Comparison of ENCODE assay signal across 30 cellular contexts in the genomic region with DNA sequence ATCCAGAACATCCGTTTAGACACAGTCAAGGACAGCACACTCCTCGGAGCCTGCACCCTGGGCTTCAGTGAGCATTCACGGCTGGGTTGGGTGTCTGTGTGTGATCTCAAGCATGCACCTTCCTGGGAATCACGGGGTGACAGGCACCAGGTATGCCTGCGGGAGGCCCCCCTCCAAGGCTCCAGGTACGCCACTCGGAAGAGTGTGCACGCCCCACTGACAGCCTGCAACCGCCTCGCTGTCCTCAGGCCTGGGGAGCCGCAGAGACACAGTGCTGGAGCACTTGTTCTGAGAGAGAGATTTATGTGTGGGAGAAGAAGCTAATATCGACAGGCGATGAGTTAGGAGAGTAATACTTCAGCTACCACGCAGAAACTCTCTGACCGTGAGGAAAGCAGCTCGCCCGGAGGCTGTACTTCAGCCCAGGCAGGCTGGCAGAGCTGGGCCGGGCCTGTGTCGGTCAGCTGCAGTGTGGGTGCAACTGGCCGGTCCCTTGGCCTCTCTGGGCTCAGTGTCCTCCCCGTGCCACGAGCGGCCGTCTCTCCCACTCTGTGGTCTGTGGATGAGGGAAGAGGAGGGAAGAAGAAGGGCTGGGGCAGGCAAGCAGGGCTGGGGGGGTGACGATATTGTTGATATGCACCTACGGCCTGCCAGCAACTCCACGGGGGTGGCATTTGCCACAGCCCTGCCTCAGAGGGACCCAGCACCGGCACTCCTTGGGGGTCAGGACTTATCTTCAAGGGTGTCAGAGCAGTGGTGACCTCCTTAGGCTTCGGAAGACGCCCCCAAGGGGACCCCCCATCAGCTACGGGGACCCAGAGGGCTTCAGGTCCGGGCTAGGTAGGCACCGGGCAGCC. TPM values are rescaled to one million over a fixed set of nuclear protein-coding genes. Genes with fewer than 3 reads are reported as not detected.
"Had no signal": no experiment of that assay in that cellular context is flagged by ENCODE, and none has a peak within 500 bp of the region (broad histone marks: within the 10 kb centered on the region; RNA-seq: fewer than 3 reads in every experiment).

No MANE protein-coding gene starts in this region.

- H3K27ac ChIP-seq: brain microvascular endothelial cell, cardiac muscle cell, RWPE1, SJCRH30 had no signal

- ATAC-seq: activated CD8-positive, alpha-beta memory T cell treated with anti-CD3 and anti-CD28 coated beads, Interleukin-2, amount 10 ng/mL, durations not matched to agents 7 days and 5 days; activated T-cell treated with anti-CD3 and anti-CD28 coated beads, Interleukin-2, amount 50 U/mL, for 4 hours; activated T-helper 17 cell treated with anti-CD3 and anti-CD28 coated beads, Interleukin-2, amount 50 U/mL, for 72 hours; Panc1; T-helper 17 cell had no signal

- H3K4me3 Mint-ChIP-seq: activated B cell treated with CpG ODN at 0.5 μM for 24 hours; activated CD4-positive, alpha-beta T cell treated with anti-CD3 and anti-CD28 coated beads, Interleukin-2, amount 10 ng/mL, durations not matched to agents 24 days and 14 days; activated CD8-positive, alpha-beta memory T cell treated with anti-CD3 and anti-CD28 coated beads, Interleukin-2, amount 10 ng/mL, durations not matched to agents 7 days and 5 days; activated naive CD4-positive, alpha-beta T cell treated with anti-CD3 and anti-CD28 coated beads for 36 hours; activated naive CD8-positive, alpha-beta T cell; activated T-cell treated with anti-CD3 and anti-CD28 coated beads, Interleukin-2, amount 50 U/mL, for 4 hours; activated T-helper 17 cell treated with anti-CD3 and anti-CD28 coated beads, Interleukin-2, amount 50 U/mL, for 72 hours; T-helper 17 cell had no signal

- H3K4me3 ChIP-seq: cardiac muscle cell, SJCRH30 had no signal

- H3K9me3 Mint-ChIP-seq: activated CD4-positive, alpha-beta T cell treated with anti-CD3 and anti-CD28 coated beads, Interleukin-2, amount 10 ng/mL, durations not matched to agents 24 days and 14 days; activated naive CD4-positive, alpha-beta T cell treated with anti-CD3 and anti-CD28 coated beads for 36 hours; activated T-cell treated with anti-CD3 and anti-CD28 coated beads, Interleukin-2, amount 50 U/mL, for 4 hours; activated T-helper 17 cell treated with anti-CD3 and anti-CD28 coated beads, Interleukin-2, amount 50 U/mL, for 72 hours had no signal

- H3K27ac Mint-ChIP-seq: activated B cell treated with CpG ODN at 0.5 μM for 24 hours; activated CD4-positive, alpha-beta T cell treated with anti-CD3 and anti-CD28 coated beads, Interleukin-2, amount 10 ng/mL, durations not matched to agents 24 days and 14 days; activated CD8-positive, alpha-beta memory T cell treated with anti-CD3 and anti-CD28 coated beads, Interleukin-2, amount 10 ng/mL, durations not matched to agents 7 days and 5 days; activated naive CD4-positive, alpha-beta T cell treated with anti-CD3 and anti-CD28 coated beads for 36 hours; activated naive CD8-positive, alpha-beta T cell; activated T-helper 17 cell treated with anti-CD3 and anti-CD28 coated beads, Interleukin-2, amount 50 U/mL, for 72 hours; T-helper 17 cell had no signal

- H3K36me3 ChIP-seq: brain microvascular endothelial cell, cardiac muscle cell, SJCRH30 had no signal

- FAIRE-seq: TTC549 had no signal

- H3K36me3 Mint-ChIP-seq: activated CD8-positive, alpha-beta memory T cell treated with anti-CD3 and anti-CD28 coated beads, Interleukin-2, amount 10 ng/mL, durations not matched to agents 7 days and 5 days; activated naive CD8-positive, alpha-beta T cell had no signal

- H3K27me3 ChIP-seq: brain microvascular endothelial cell, SJCRH30 had no signal

- H3K9me3 ChIP-seq: SJCRH30 had no signal

- H3K4me1 Mint-ChIP-seq: activated B cell treated with CpG ODN at 0.5 μM for 24 hours; activated CD4-positive, alpha-beta T cell treated with anti-CD3 and anti-CD28 coated beads, Interleukin-2, amount 10 ng/mL, durations not matched to agents 24 days and 14 days; activated T-helper 17 cell treated with anti-CD3 and anti-CD28 coated beads, Interleukin-2, amount 50 U/mL, for 72 hours had no signal

- DNase-seq: activated B cell treated with CpG ODN at 0.5 μM for 24 hours; activated CD4-positive, alpha-beta T cell treated with anti-CD3 and anti-CD28 coated beads for 1 hour; activated CD4-positive, alpha-beta T cell treated with anti-CD3 and anti-CD28 coated beads, Interleukin-2, amount 10 ng/mL, durations not matched to agents 24 days and 14 days; activated CD4-positive, alpha-beta T cell treated with anti-CD3 and anti-CD28 coated beads, Interleukin-2, amount 50 U/mL, for 48 hours; activated CD8-positive, alpha-beta memory T cell treated with anti-CD3 and anti-CD28 coated beads, Interleukin-2, amount 10 ng/mL, durations not matched to agents 7 days and 5 days; activated gamma-delta T cell; activated naive CD4-positive, alpha-beta T cell treated with anti-CD3 and anti-CD28 coated beads for 36 hours; activated T-cell treated with anti-CD3 and anti-CD28 coated beads, Interleukin-2, amount 50 U/mL, for 4 hours; brain microvascular endothelial cell; IMR-90; KG1; NCI-H1048; NCI-H1930; NCI-H345; NCI-H510A treated with DMSO at 0.1 percent for 48 hours; NCI-H69; NK-92 treated with Interleukin-12 subunit alpha and Interleukin-12 subunit beta, amount 100 ng/mL, for 24 hours; OCI-M1; Right ventricle myocardium superior; SJCRH30; T-helper 17 cell; T-helper 9 cell had no signal

- H3K4me1 ChIP-seq: SJCRH30 had no signal

RNA-seq across cellular contexts. Expression of a gene that starts 7.3 kb away (rescaled TPM):
- total RNA-seq: activated B cell treated with CpG ODN at 0.5 μM for 24 hours, IMR-90, LHCN-M2, M059J, SJCRH30 had no signal
- polyA plus RNA-seq: cardiac muscle cell, IMR-90 had no signal
